In genomic region chr11:33383075-33383919, GRCh38 we compare ENCODE assay signal across 18 cellular contexts. TPM values are rescaled to one million over a fixed set of nuclear protein-coding genes. Genes with fewer than 3 reads are reported as not detected.
DNase-seq lines count a peak whose midpoint lies in the region; ATAC-seq and TF ChIP-seq lines count a peak whose summit lies in the region.
"Had no signal": no experiment of that assay in that cellular context is flagged by ENCODE, and none has a peak within 500 bp of the region (broad histone marks: within the 10 kb centered on the region; RNA-seq: fewer than 3 reads in every experiment).

No MANE protein-coding gene starts in this region.

- H3K9me3 ChIP-seq in OCI-LY3 (ENCODE audit: insufficient read depth, low read length), result peaks cover 11% of the 10 kb centered on the region
- no peaks in the 10 kb centered on the region for H3K9me3 ChIP-seq in CD8-positive, alpha-beta memory T cell (ENCODE audit: low read length)

- POLR2A ChIA-PET in CD8-positive, alpha-beta memory T cell (lab: Charles Lee), result no interaction called here

- no peak overlapping the region for H3K27ac Mint-ChIP-seq in CD8-positive, alpha-beta memory T cell
- no peak overlapping the region for H3K27ac Mint-ChIP-seq in osteocyte (ENCODE audit: unreplicated experiment)
- H3K27ac Mint-ChIP-seq: activated CD4-positive, alpha-beta memory T cell treated with anti-CD3 and anti-CD28 coated beads for 36 hours; activated naive CD4-positive, alpha-beta T cell treated with anti-CD3 and anti-CD28 coated beads, Interleukin-2, amount 50 U/mL, for 24 hours; CD14-positive monocyte; natural killer cell had no signal

- H3K27me3 ChIP-seq in ACC112 (ENCODE audit: insufficient read depth, low read length), result no peaks in the 10 kb centered on the region
- H3K27me3 ChIP-seq in OCI-LY3 (ENCODE audit: low read depth, low read length), result peaks cover 39% of the 10 kb centered on the region
- H3K27me3 ChIP-seq in CD8-positive, alpha-beta memory T cell (ENCODE audit: insufficient read depth, low read length, poor library complexity, severe bottlenecking), result peaks cover 5% of the 10 kb centered on the region

- no peaks in the 10 kb centered on the region for H4K20me1 ChIP-seq in OCI-LY3 (ENCODE audit: insufficient read depth, low read length)

- H3K4me1 ChIP-seq in ACC112 (ENCODE audit: control insufficient read depth, insufficient read depth, low read length, unreplicated experiment), result peaks cover 17% of the 10 kb centered on the region
- H3K4me1 ChIP-seq in OCI-LY3 (ENCODE audit: low read length), result peaks cover 51% of the 10 kb centered on the region
- no peaks in the 10 kb centered on the region for H3K4me1 ChIP-seq in CD8-positive, alpha-beta memory T cell (ENCODE audit: insufficient read depth, low read length)

- H3K9ac ChIP-seq in OCI-LY3 (ENCODE audit: low read length), result no peak overlapping the region

- TF ChIP-seq CTCF in OCI-LY3 (IDR thresholded peaks at IDR 0.05; ENCODE audit: low read depth, low read length) (no peak), osteocyte (IDR thresholded peaks at IDR 0.05) (no peak)

- peak; percentile 26 for DNase-seq in epidermal melanocyte (ENCODE audit: insufficient read length, low spot score)
- DNase-seq in retina, result no peak
- no peak for DNase-seq in CD8-positive, alpha-beta memory T cell
- DNase-seq in osteocyte (ENCODE audit: extremely low spot score, unreplicated experiment), result no peak
- DNase-seq in DMS 273 (lab: John Stamatoyannopoulos, UW; ENCODE audit: unreplicated experiment), result no peak
- DNase-seq: activated CD4-positive, alpha-beta memory T cell treated with anti-CD3 and anti-CD28 coated beads for 36 hours; activated T-cell treated with anti-CD3 and anti-CD28 coated beads, Interleukin-2, amount 50 U/mL, for 4 hours; heart right ventricle; KBM-7; natural killer cell; NCI-H1417; WERI-Rb-1 had no signal

- no peaks in the 10 kb centered on the region for H3K36me3 Mint-ChIP-seq in CD8-positive, alpha-beta memory T cell
- no peaks in the 10 kb centered on the region for H3K36me3 Mint-ChIP-seq in osteocyte (ENCODE audit: unreplicated experiment)
- H3K36me3 Mint-ChIP-seq: activated CD4-positive, alpha-beta memory T cell treated with anti-CD3 and anti-CD28 coated beads for 36 hours; CD14-positive monocyte; natural killer cell had no signal

- H2AFZ ChIP-seq in ACC112 (ENCODE audit: low read length, unreplicated experiment) (peak overlapping the region; percentile 65), OCI-LY3 (ENCODE audit: low read depth, low read length) (no peak overlapping the region)

- CTCF ChIA-PET in CD8-positive, alpha-beta memory T cell (lab: Charles Lee), result no interaction called here

- H3K4me1 Mint-ChIP-seq in CD8-positive, alpha-beta memory T cell, result no peaks in the 10 kb centered on the region
- peaks cover 2% of the 10 kb centered on the region for H3K4me1 Mint-ChIP-seq in osteocyte (ENCODE audit: unreplicated experiment)
- H3K4me1 Mint-ChIP-seq: activated naive CD4-positive, alpha-beta T cell treated with anti-CD3 and anti-CD28 coated beads, Interleukin-2, amount 50 U/mL, for 24 hours; natural killer cell had no signal

- H3K36me3 ChIP-seq in ACC112 (ENCODE audit: insufficient read depth, low read length) (0 out of 2 replicates have a peak, but pooled peaks cover 3% of the 10 kb centered on the region), OCI-LY3 (replicated peaks; ENCODE audit: low read depth, low read length) (no peaks in the 10 kb centered on the region)
- H3K36me3 ChIP-seq in CD8-positive, alpha-beta memory T cell (ENCODE audit: insufficient read depth, low read length), result no peaks in the 10 kb centered on the region
- H3K36me3 ChIP-seq: cardiac muscle cell, heart right ventricle, WERI-Rb-1 had no signal

- H3K79me2 ChIP-seq in ACC112 (ENCODE audit: control insufficient read depth, insufficient read depth, low read length, unreplicated experiment) (peaks cover 53% of the 10 kb centered on the region), OCI-LY3 (ENCODE audit: low read length) (no peaks in the 10 kb centered on the region)

- peak; percentile 43 for ATAC-seq in GM21619 (IDR thresholded peaks at IDR 0.05; ENCODE audit: unreplicated experiment)
- ATAC-seq: activated T-cell treated with anti-CD3 and anti-CD28 coated beads, Interleukin-2, amount 50 U/mL, for 4 hours; heart right ventricle; natural killer cell had no signal

- no peak overlapping the region for H3K4me3 ChIP-seq in ACC112 (ENCODE audit: low read depth, low read length)
- peak overlapping the region; percentile 43 for H3K4me3 ChIP-seq in OCI-LY3 (ENCODE audit: low read length)
- H3K4me3 ChIP-seq in CD8-positive, alpha-beta memory T cell (ENCODE audit: low read length), result no peak overlapping the region
- H3K4me3 ChIP-seq: cardiac muscle cell, heart right ventricle had no signal

- no peak overlapping the region for H3K4me3 Mint-ChIP-seq in CD8-positive, alpha-beta memory T cell
- no peak overlapping the region for H3K4me3 Mint-ChIP-seq in osteocyte (ENCODE audit: unreplicated experiment)
- H3K4me3 Mint-ChIP-seq: activated CD4-positive, alpha-beta memory T cell treated with anti-CD3 and anti-CD28 coated beads for 36 hours; activated naive CD4-positive, alpha-beta T cell treated with anti-CD3 and anti-CD28 coated beads, Interleukin-2, amount 50 U/mL, for 24 hours; activated T-cell treated with anti-CD3 and anti-CD28 coated beads, Interleukin-2, amount 50 U/mL, for 4 hours; CD14-positive monocyte; natural killer cell had no signal

- H3K9me3 Mint-ChIP-seq in CD8-positive, alpha-beta memory T cell, result peaks cover 0 to 6% (median 4%) of the 10 kb centered on the region in 5 donors
- H3K9me3 Mint-ChIP-seq in osteocyte (ENCODE audit: unreplicated experiment), result peaks cover 10% of the 10 kb centered on the region
- H3K9me3 Mint-ChIP-seq: natural killer cell had no signal

- H3K27ac ChIP-seq in ACC112 (ENCODE audit: low read depth, low read length), result no peak overlapping the region
- H3K27ac ChIP-seq in OCI-LY3 (ENCODE audit: low read length), result no peak overlapping the region
- no peak overlapping the region for H3K27ac ChIP-seq in CD8-positive, alpha-beta memory T cell (ENCODE audit: low read depth, low read length)
- H3K27ac ChIP-seq: cardiac muscle cell, heart right ventricle, WERI-Rb-1 had no signal

- peak overlapping the region; percentile 74 for H3K4me2 ChIP-seq in OCI-LY3 (ENCODE audit: low read length)

- peaks cover 15 to 16% of the 10 kb centered on the region in 2 donors for H3K27me3 Mint-ChIP-seq in CD8-positive, alpha-beta memory T cell
- no peaks in the 10 kb centered on the region for H3K27me3 Mint-ChIP-seq in osteocyte (ENCODE audit: unreplicated experiment)

RNA-seq across cellular contexts. Expression of gene KIAA1549L, which starts 7.4 kb away (rescaled TPM):
- total RNA-seq in CD8-positive, alpha-beta memory T cell, result not detected
- polyA plus RNA-seq in CD8-positive, alpha-beta memory T cell, result not detected
- 7.2 and 7.6 TPM in 2 replicates for total RNA-seq in osteocyte
- total RNA-seq: activated CD4-positive, alpha-beta memory T cell treated with anti-CD3 and anti-CD28 coated beads for 36 hours; activated T-cell treated with anti-CD3 and anti-CD28 coated beads, Interleukin-2, amount 50 U/mL, for 4 hours; natural killer cell had no signal
- polyA plus RNA-seq: CD14-positive monocyte had no signal
